8 cellular contexts compared by ENCODE assay signal in the genomic region with DNA sequence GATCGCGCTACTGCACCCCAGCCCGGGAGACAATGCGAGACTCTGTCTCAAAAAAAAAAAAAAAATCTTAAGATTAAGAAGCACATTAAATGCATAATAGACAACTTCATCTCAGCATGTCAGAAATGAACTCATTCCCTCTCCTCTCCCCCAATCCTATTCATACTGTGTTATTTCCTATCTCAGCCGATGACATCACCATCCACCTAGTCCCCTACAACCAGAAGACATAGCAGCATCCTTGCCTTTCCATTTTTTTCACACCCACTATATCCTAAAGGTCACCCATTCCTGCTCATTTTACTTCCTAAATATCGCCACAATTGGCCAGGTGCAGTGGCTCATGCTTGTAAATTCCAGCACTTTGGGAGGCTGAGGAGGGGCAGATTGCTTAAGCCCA.
"Had no signal": no experiment of that assay in that cellular context is flagged by ENCODE, and none has a peak within 500 bp of the region (broad histone marks: within the 10 kb centered on the region; RNA-seq: fewer than 3 reads in every experiment).

No MANE protein-coding gene starts in this region.

- DNase-seq: H9, HCEC 1CT, HFFc6, IMR-90, KG1 had no signal

- H3K27ac ChIP-seq: HL-60 had no signal

- H3K27ac Mint-ChIP-seq: GM23338, H9, HFFc6 had no signal

- H3K4me3 ChIP-seq: GM23338, K562 had no signal

- H3K9me3 Mint-ChIP-seq: HFFc6 had no signal

- H3K4me1 Mint-ChIP-seq: GM23338 had no signal

- H3K4me3 Mint-ChIP-seq: GM23338, H9, HFFc6 had no signal

- ATAC-seq: GM23338, K562 had no signal
